Comparison of ENCODE assay signal across 8 cellular contexts in the genomic region with DNA sequence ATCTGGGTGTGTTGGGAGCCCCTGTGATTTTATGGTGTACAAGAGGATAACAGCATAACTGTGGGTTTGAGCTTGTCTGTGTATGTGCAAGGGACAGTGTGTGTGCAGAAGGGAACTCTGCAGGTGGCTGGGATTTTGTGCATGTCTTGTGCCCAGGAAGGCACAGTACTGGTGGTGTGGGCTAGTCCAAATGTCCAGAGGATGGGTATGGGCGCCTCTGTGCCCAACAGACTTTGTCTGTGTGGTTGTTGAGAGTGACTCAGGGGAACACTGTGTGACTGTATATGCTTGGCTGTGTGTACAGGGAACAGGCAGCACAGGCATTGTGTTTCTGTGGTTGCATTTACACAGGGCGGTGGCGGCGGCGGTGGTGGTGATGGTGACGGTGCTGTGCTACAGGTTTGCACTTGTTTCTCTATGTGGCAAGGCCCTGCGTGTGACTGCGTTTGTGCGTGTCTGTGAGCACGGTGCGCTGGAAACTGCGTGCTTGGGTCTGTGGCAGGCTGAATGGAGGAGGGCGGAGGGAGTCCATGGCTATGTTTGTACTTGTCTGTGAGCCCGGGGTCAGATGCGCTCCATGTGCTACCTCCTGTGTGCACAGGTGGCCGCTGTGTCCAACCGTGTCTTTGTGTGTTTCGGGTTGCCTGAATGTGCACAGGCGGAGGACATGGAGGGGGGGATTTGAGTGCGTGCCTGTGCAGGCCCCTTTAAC. TPM values are rescaled to one million over a fixed set of nuclear protein-coding genes. Genes with fewer than 3 reads are reported as not detected.
DNase-seq lines count a peak whose midpoint lies in the region; ATAC-seq, FAIRE-seq and TF ChIP-seq lines count a peak whose summit lies in the region.

No MANE protein-coding gene starts in this region.

- H3K36me3 ChIP-seq in bronchial epithelial cell (ENCODE audit: control insufficient read depth, insufficient read depth, low read length) (no peaks in the 10 kb centered on the region), neural cell (ENCODE audit: insufficient read depth, low read length) (no peaks in the 10 kb centered on the region), urinary bladder (ENCODE audit: insufficient read depth) (no peaks in the 10 kb centered on the region)

- no peaks in the 10 kb centered on the region for H3K9me3 ChIP-seq in neural cell (ENCODE audit: low read length)

- peaks cover 3% of the 10 kb centered on the region for H3K4me1 ChIP-seq in urinary bladder (ENCODE audit: insufficient read depth)

- H3K27me3 ChIP-seq in bronchial epithelial cell (ENCODE audit: control insufficient read depth, insufficient read depth, low read length) (no peaks in the 10 kb centered on the region), neural cell (ENCODE audit: insufficient read depth, low read depth, low read length) (no peaks in the 10 kb centered on the region)

- no peaks in the 10 kb centered on the region for H3F3A ChIP-seq in neural cell (ENCODE audit: insufficient read depth, low read length, poor library complexity, severe bottlenecking)

- FAIRE-seq in bronchial epithelial cell (lab: Jason Lieb, UNC): peak; percentile 98

- H2AFZ ChIP-seq in neural cell (ENCODE audit: low read depth, low read length): no peak overlapping the region

- peak overlapping the region; percentile 35 for H3K9ac ChIP-seq in neural cell (ENCODE audit: low read length)

- ATAC-seq in HG02678 (IDR thresholded peaks at IDR 0.05; ENCODE audit: unreplicated experiment): no peak

- no peaks in the 10 kb centered on the region for H4K20me1 ChIP-seq in neural cell (ENCODE audit: insufficient read depth)

- WGBS in urinary bladder: 37% methylated on average over 20 of the region's 20 CpGs

- H3K4me3 ChIP-seq in bronchial epithelial cell (ENCODE audit: low read depth, low read length) (no peak overlapping the region), neural cell (ENCODE audit: low read length) (peak overlapping the region; percentile 14), urinary bladder (ENCODE audit: low read depth, low read length) (peak overlapping the region; percentile 6)

- no peaks in the 10 kb centered on the region for H3K9me2 ChIP-seq in neural cell (ENCODE audit: insufficient read depth, low read length)

- TF ChIP-seq RAD21 in neural cell (conservative IDR thresholded peaks at IDR 0.05): no peak

- H3K27ac ChIP-seq in neural cell (ENCODE audit: low read length) (peak overlapping the region; percentile 87), urinary bladder (ENCODE audit: low read depth) (peak overlapping the region; percentile 68)

- DNase-seq in LHCN-M2 (ENCODE audit: low read depth) (peak; percentile 91), bronchial epithelial cell (ENCODE audit: low read depth) (peak; percentile 99), HuH-7 (ENCODE audit: low spot score) (no peak), mucosa of gallbladder (ENCODE audit: low spot score) (no peak)
- DNase-seq in activated CD4-positive, CD25-positive, alpha-beta regulatory T cell (lab: John Stamatoyannopoulos, UW): peak; percentile 30 to 47 (median 44)

- TF ChIP-seq CTCF in bronchial epithelial cell (IDR thresholded peaks at IDR 0.05; ENCODE audit: insufficient read depth, low read length, severe bottlenecking) (peak; percentile 35), neural cell (IDR thresholded peaks at IDR 0.05; ENCODE audit: poor library complexity, severe bottlenecking) (peak; percentile 5)

- H3K4me2 ChIP-seq in neural cell (ENCODE audit: low read length): no peak overlapping the region

- no peak for TF ChIP-seq EP300 in neural cell (conservative IDR thresholded peaks at IDR 0.05; ENCODE audit: poor library complexity, severe bottlenecking)

- H3K79me2 ChIP-seq in neural cell (replicated peaks; ENCODE audit: insufficient read depth, low read length): no peaks in the 10 kb centered on the region

TF ChIP-seq in neural cell, 6 proteins besides CTCF, POLR2A, EP300 and RAD21:
- TF ChIP-seq TAF1 (IDR thresholded peaks at IDR 0.05; ENCODE audit: low read depth) (no peak), POLR2AphosphoS5 (IDR thresholded peaks at IDR 0.05) (peak; percentile 17)
TF ChIP-seq in neural cell: peak in this region for 1.

RNA-seq across cellular contexts. Expression of gene WASF2, which starts 32.3 kb away (rescaled TPM):
- 21.2 and 31.0 TPM in 2 replicates for total RNA-seq in LHCN-M2 (2014; rRNA removed)
- 71.6 TPM for polyA plus RNA-seq in LHCN-M2 (2012)
- total RNA-seq in bronchial epithelial cell: 22.1 and 38.3 TPM in 2 replicates
- 2.5 and 3.3 TPM in 2 replicates for polyA plus RNA-seq in neural cell
- 7.5 and 9.3 TPM in 2 replicates for polyA minus RNA-seq in neural cell
- 40.7 TPM for total RNA-seq in urinary bladder
- polyA plus RNA-seq in urinary bladder: 83.6 TPM
- total RNA-seq in mucosa of gallbladder: 124 TPM

Comparison
In these comparisons a context has a peak if more than half of its experiments do, and no peak if none do; other contexts are left out.
1. DNase-seq: peak in LHCN-M2 (single experiment), activated CD4-positive, CD25-positive, alpha-beta regulatory T cell (4 of 4) and bronchial epithelial cell (single experiment); none in HuH-7 (single experiment) and mucosa of gallbladder (single experiment).